In genomic region chr1:1371354-1371740, GRCh38 we compare ENCODE assay signal across 12 cellular contexts. TPM values are rescaled to one million over a fixed set of nuclear protein-coding genes. Genes with fewer than 3 reads are reported as not detected.
A peak's percentile ranks its signal among the peaks of the same experiment; 100 is the strongest.
DNase-seq lines count a peak whose midpoint lies in the region; ATAC-seq and TF ChIP-seq lines count a peak whose summit lies in the region.
"Had no signal": no experiment of that assay in that cellular context is flagged by ENCODE, and none has a peak within 500 bp of the region (broad histone marks: within the 10 kb centered on the region; RNA-seq: fewer than 3 reads in every experiment).

No MANE protein-coding gene starts in this region.

- H3K27me3 Mint-ChIP-seq in CD8-positive, alpha-beta T cell (ENCODE audit: low read depth): no peaks in the 10 kb centered on the region
- H3K27me3 Mint-ChIP-seq: IgD-negative memory B cell, naive B cell had no signal

- intact Hi-C loops in CD8-positive, alpha-beta T cell (cut with DNase I, micrococcal nuclease): loop anchor here in 1 of 2 experiments (1.0 to 10.0 kb wide), 5 partner anchors 12 to 1021 kb away; partner anchors contain the start of genes CDK11A, DVL1, MORN1 and RER1
- intact Hi-C loops in A673 (cut with micrococcal nuclease; ENCODE audit: unreplicated experiment): loop anchor here (10.0 kb wide), 1 partner anchor 257 kb away; the partner anchor contains the start of gene C1orf159

- BruUV-seq in A673 (replicated peaks; lab: Mats Ljungman, UMichigan): no TSS peak

- POLR2A ChIA-PET in CD8-positive, alpha-beta T cell (lab: Charles Lee): interaction anchor here (0.7 to 4.3 kb wide), 7 partner anchors 13 to 375 kb away, joined by 3 to 21 read pairs (median 4); partner anchors contain the start of genes CCNL2 and MXRA8
- POLR2A ChIA-PET in A673 (lab: Charles Lee; ENCODE audit: low non-redundant PET): no interaction called here

- DNase-seq in CD8-positive, alpha-beta T cell: peak in 6 of 7 experiments; percentile 38 to 97 (median 68)
- peak; percentile 96 for DNase-seq in MV-4-11 (lab: John Stamatoyannopoulos, UW)
- DNase-seq in activated CD4-positive, alpha-beta T cell treated with anti-CD3 and anti-CD28 coated beads, Interleukin-2, amount 50 U/mL, for 1 hour: peak; percentile 72
- peak; percentile 86 for DNase-seq in fibroblast of peridontal ligament (ENCODE audit: extremely low read depth)
- DNase-seq in Ammon's horn (ENCODE audit: low spot score): no peak
- DNase-seq in cortex of kidney (lab: John Stamatoyannopoulos, UW): no peak
- DNase-seq in A673 (ENCODE audit: low spot score): no peak
- DNase-seq in NCI-H1417 (lab: John Stamatoyannopoulos, UW): no peak
- DNase-seq: cerebellar nuclear complex had no signal

- peaks cover 33% of the 10 kb centered on the region for H3K4me1 ChIP-seq in CD8-positive, alpha-beta T cell (ENCODE audit: insufficient read depth, low read length)
- peaks cover 10% of the 10 kb centered on the region for H3K4me1 ChIP-seq in A673 (ENCODE audit: insufficient read depth, low read length, poor library complexity, severe bottlenecking)

- H3K9me3 Mint-ChIP-seq in CD8-positive, alpha-beta T cell: no peaks in the 10 kb centered on the region
- H3K9me3 Mint-ChIP-seq: IgD-negative memory B cell, naive B cell had no signal

- H3K4me3 ChIP-seq in CD8-positive, alpha-beta T cell (ENCODE audit: low read depth, low read length): peak overlapping the region; percentile 60
- H3K4me3 ChIP-seq in A673 (ENCODE audit: low read depth, low read length, poor library complexity, severe bottlenecking): no peak overlapping the region
- H3K4me3 ChIP-seq: uterus had no signal

- peaks cover 14% of the 10 kb centered on the region for H3K36me3 Mint-ChIP-seq in CD8-positive, alpha-beta T cell
- H3K36me3 Mint-ChIP-seq: IgD-negative memory B cell, naive B cell had no signal

- H3K9me3 ChIP-seq in CD8-positive, alpha-beta T cell (ENCODE audit: low read length): no peaks in the 10 kb centered on the region
- H3K9me3 ChIP-seq in A673 (ENCODE audit: low read depth, low read length, poor library complexity, severe bottlenecking): no peaks in the 10 kb centered on the region
- H3K9me3 ChIP-seq: uterus had no signal

- CTCF ChIA-PET in CD8-positive, alpha-beta T cell (lab: Charles Lee): interaction anchor here (0.6 to 5.3 kb wide), 17 partner anchors 8 to 249 kb away, joined by 3 to 41 read pairs (median 4); partner anchors contain the start of genes ACAP3, CCNL2 and MXRA8
- CTCF ChIA-PET in A673 (lab: Charles Lee): interaction anchor here (0.7 to 1.3 kb wide), 2 partner anchors 249 to 467 kb away, joined by 3 read pairs; no protein-coding TSS in a partner anchor

- ATAC-seq in CD8-positive, alpha-beta T cell: peak; percentile 75

- H3K4me1 Mint-ChIP-seq in CD8-positive, alpha-beta T cell (ENCODE audit: low read depth): peaks cover 35% of the 10 kb centered on the region

- peak overlapping the region; percentile 53 for H3K27ac ChIP-seq in CD8-positive, alpha-beta T cell (ENCODE audit: low read depth, low read length)
- no peak overlapping the region for H3K27ac ChIP-seq in A673 (ENCODE audit: low read depth, low read length, poor library complexity, severe bottlenecking)

- H3K27me3 ChIP-seq in CD8-positive, alpha-beta T cell (ENCODE audit: insufficient read depth, low read length): no peaks in the 10 kb centered on the region
- no peaks in the 10 kb centered on the region for H3K27me3 ChIP-seq in A673 (replicated peaks; ENCODE audit: insufficient read depth, low read depth, low read length, poor library complexity)
- H3K27me3 ChIP-seq: uterus had no signal

- H3K4me3 Mint-ChIP-seq in CD8-positive, alpha-beta T cell: peak overlapping the region; percentile 53

- peak overlapping the region; percentile 73 for H3K27ac Mint-ChIP-seq in CD8-positive, alpha-beta T cell
- H3K27ac Mint-ChIP-seq: naive B cell had no signal

- no peak for TF ChIP-seq CTCF in CD8-positive, alpha-beta T cell (IDR thresholded peaks at IDR 0.05)
- no peak for TF ChIP-seq CTCF in A673 (conservative IDR thresholded peaks at IDR 0.05; ENCODE audit: low read depth, low read length)

- no peaks in the 10 kb centered on the region for H3K36me3 ChIP-seq in CD8-positive, alpha-beta T cell (ENCODE audit: insufficient read depth, low read length)
- H3K36me3 ChIP-seq in A673 (ENCODE audit: insufficient read depth, low read length, poor library complexity, severe bottlenecking): no peaks in the 10 kb centered on the region
- H3K36me3 ChIP-seq: uterus had no signal

RNA-seq across cellular contexts. Expression of gene AURKAIP1, which starts 3.7 kb away (rescaled TPM):
- total RNA-seq in CD8-positive, alpha-beta T cell: 10 to 100 TPM; 58.4 to 62.6 TPM
- 172 and 176 TPM in 2 replicates for total RNA-seq in A673 (2021)

RNA-seq across cellular contexts. Expression of gene MXRA8, which starts 13.0 kb away (rescaled TPM):
- 1 to 10 TPM; 7.5 to 9.3 TPM for total RNA-seq in CD8-positive, alpha-beta T cell
- total RNA-seq in A673 (2021): 0.55 and 0.73 TPM in 2 replicates

RNA-seq across cellular contexts. Expression of gene DVL1, which starts 22.1 kb away (rescaled TPM):
- total RNA-seq in CD8-positive, alpha-beta T cell: 10 to 100 TPM; 44.5 to 45.5 TPM
- total RNA-seq in A673 (2021): 48.0 and 58.1 TPM in 2 replicates

RNA-seq across cellular contexts. Expression of gene CCNL2, which starts 27.8 kb away (rescaled TPM):
- total RNA-seq in CD8-positive, alpha-beta T cell: 100 to 1,000 TPM; 307 to 328 TPM
- 206 and 213 TPM in 2 replicates for total RNA-seq in A673 (2021)

RNA-seq across cellular contexts. Expression of gene MRPL20, which starts 35.7 kb away (rescaled TPM):
- 10 to 100 TPM; 92.6 to 92.7 TPM for total RNA-seq in CD8-positive, alpha-beta T cell
- 137 and 151 TPM in 2 replicates for total RNA-seq in A673 (2021)

Comparison
In these comparisons a context has a peak if more than half of its experiments do, and no peak if none do; other contexts are left out.
1. DNase-seq: peak in CD8-positive, alpha-beta T cell (6 of 7), MV-4-11 (single experiment), activated CD4-positive, alpha-beta T cell treated with anti-CD3 and anti-CD28 coated beads, Interleukin-2, amount 50 U/mL, for 1 hour (single experiment) and fibroblast of peridontal ligament (single experiment); none in Ammon's horn (single experiment), cortex of kidney (single experiment), A673 (single experiment) and NCI-H1417 (0 of 3).